Comparison of ENCODE assay signal across 7 cellular contexts in genomic region chr5:115503420-115503819, GRCh38.
"Had no signal": no experiment of that assay in that cellular context is flagged by ENCODE, and none has a peak within 500 bp of the region (broad histone marks: within the 10 kb centered on the region; RNA-seq: fewer than 3 reads in every experiment).

No MANE protein-coding gene starts in this region.

- FAIRE-seq: H1, H54, HepG2 had no signal

- H3K4me3 ChIP-seq: GM23338 had no signal

- ATAC-seq: GM23338, HepG2 had no signal

- DNase-seq: H9, HCEC 1CT, KBM-7 had no signal
